ENCODE assay signal across 8 cellular contexts in genomic region chr2:148231858-148232257, GRCh38.
"Had no signal": no experiment of that assay in that cellular context is flagged by ENCODE, and none has a peak within 500 bp of the region (broad histone marks: within the 10 kb centered on the region; RNA-seq: fewer than 3 reads in every experiment).

No MANE protein-coding gene starts in this region.

- H3K27ac Mint-ChIP-seq: HFFc6 had no signal

- H3K4me3 Mint-ChIP-seq: HFFc6 had no signal

- H3K4me3 ChIP-seq: GM23248, HAP-1, K562 had no signal

- H3K4me1 ChIP-seq: HAP-1 had no signal

- DNase-seq: GM23248, GOT3, H7, HFFc6, IMR-90 had no signal

- H2AFZ ChIP-seq: GM23248 had no signal

- H3K36me3 ChIP-seq: HAP-1 had no signal

- H3K9me3 ChIP-seq: HAP-1 had no signal

- H3K27ac ChIP-seq: GM23248, HL-60 had no signal
